In genomic region chr15:77985931-77986480, GRCh38 we compare ENCODE assay signal across 26 cellular contexts.
"Had no signal": no experiment of that assay in that cellular context is flagged by ENCODE, and none has a peak within 500 bp of the region (broad histone marks: within the 10 kb centered on the region; RNA-seq: fewer than 3 reads in every experiment).

No MANE protein-coding gene starts in this region.

- H3K4me3 ChIP-seq: coronary artery, dorsolateral prefrontal cortex, esophagus squamous epithelium, heart right ventricle, right lobe of liver, skin epidermis, testis, uterus had no signal

- H3K9me3 Mint-ChIP-seq: activated CD4-positive, alpha-beta T cell treated with anti-CD3 and anti-CD28 coated beads, Interleukin-2, amount 10 ng/mL, durations not matched to agents 7 days and 5 days; activated CD8-positive, alpha-beta T cell treated with anti-CD3 and anti-CD28 coated beads for 36 hours; activated naive CD4-positive, alpha-beta T cell treated with anti-CD3 and anti-CD28 coated beads, Interleukin-2, amount 10 ng/mL, durations not matched to agents 7 days and 5 days; memory B cell; naive thymus-derived CD8-positive, alpha-beta T cell; neural crest cell had no signal

- DNase-seq: activated CD4-positive, alpha-beta T cell treated with anti-CD3 and anti-CD28 coated beads, Interleukin-2, amount 10 ng/mL, durations not matched to agents 7 days and 5 days; activated CD4-positive, CD25-positive, alpha-beta regulatory T cell treated with anti-CD3 and anti-CD28 coated beads, Interleukin-2, amount 50 U/mL, for 72 hours; activated CD8-positive, alpha-beta T cell treated with anti-CD3 and anti-CD28 coated beads for 36 hours; activated naive CD4-positive, alpha-beta T cell treated with anti-CD3 and anti-CD28 coated beads, Interleukin-2, amount 10 ng/mL, durations not matched to agents 7 days and 5 days; activated T-cell treated with anti-CD3 and anti-CD28 coated beads, Interleukin-2, amount 50 U/mL, for 48 hours; amniotic stem cell; brain microvascular endothelial cell; esophagus squamous epithelium; foreskin melanocyte; heart right ventricle; naive thymus-derived CD8-positive, alpha-beta T cell; occipital lobe; stimulated activated CD4-positive, alpha-beta T cell treated with anti-CD3 and anti-CD28 coated beads, Interleukin-4, amount 100 ng/mL, for 24 hours; stimulated activated naive CD4-positive, alpha-beta T cell; T-helper 9 cell; trophoblast cell; WERI-Rb-1 had no signal

- H3K9me3 ChIP-seq: esophagus squamous epithelium, heart right ventricle, right lobe of liver, testis, uterus had no signal

- H3K27ac ChIP-seq: brain microvascular endothelial cell, coronary artery, dorsolateral prefrontal cortex, epithelial cell of prostate, esophagus squamous epithelium, heart right ventricle, right lobe of liver, skin epidermis, testis, uterus, WERI-Rb-1 had no signal

- H3K4me3 Mint-ChIP-seq: activated CD4-positive, alpha-beta T cell treated with anti-CD3 and anti-CD28 coated beads, Interleukin-2, amount 10 ng/mL, durations not matched to agents 7 days and 5 days; activated CD8-positive, alpha-beta T cell treated with anti-CD3 and anti-CD28 coated beads for 36 hours; activated naive CD4-positive, alpha-beta T cell treated with anti-CD3 and anti-CD28 coated beads, Interleukin-2, amount 10 ng/mL, durations not matched to agents 7 days and 5 days; memory B cell; naive thymus-derived CD8-positive, alpha-beta T cell; neural crest cell had no signal

- H3K27me3 Mint-ChIP-seq: activated CD4-positive, alpha-beta T cell treated with anti-CD3 and anti-CD28 coated beads, Interleukin-2, amount 10 ng/mL, durations not matched to agents 7 days and 5 days had no signal

- H3K4me1 ChIP-seq: right lobe of liver had no signal

- ATAC-seq: activated CD8-positive, alpha-beta T cell treated with anti-CD3 and anti-CD28 coated beads for 36 hours; heart right ventricle; naive thymus-derived CD8-positive, alpha-beta T cell; right lobe of liver had no signal

- H3K27ac Mint-ChIP-seq: activated CD4-positive, alpha-beta T cell treated with anti-CD3 and anti-CD28 coated beads, Interleukin-2, amount 10 ng/mL, durations not matched to agents 7 days and 5 days; activated CD8-positive, alpha-beta T cell treated with anti-CD3 and anti-CD28 coated beads for 36 hours; activated naive CD4-positive, alpha-beta T cell treated with anti-CD3 and anti-CD28 coated beads, Interleukin-2, amount 10 ng/mL, durations not matched to agents 7 days and 5 days; memory B cell had no signal

- H3K27me3 ChIP-seq: brain microvascular endothelial cell, dorsolateral prefrontal cortex, heart right ventricle, right lobe of liver, testis, uterus had no signal

- H3K36me3 ChIP-seq: brain microvascular endothelial cell, esophagus squamous epithelium, heart right ventricle, right lobe of liver, uterus, WERI-Rb-1 had no signal

- H3K36me3 Mint-ChIP-seq: activated naive CD4-positive, alpha-beta T cell treated with anti-CD3 and anti-CD28 coated beads, Interleukin-2, amount 10 ng/mL, durations not matched to agents 7 days and 5 days; memory B cell; naive thymus-derived CD8-positive, alpha-beta T cell had no signal
